In genomic region chr4:4690854-4691253, GRCh38 we compare ENCODE assay signal across 24 cellular contexts.
"Had no signal": no experiment of that assay in that cellular context is flagged by ENCODE, and none has a peak within 500 bp of the region (broad histone marks: within the 10 kb centered on the region; RNA-seq: fewer than 3 reads in every experiment).

No MANE protein-coding gene starts in this region.

- H3K27ac ChIP-seq: colonic mucosa, coronary artery, dorsolateral prefrontal cortex, epithelial cell of prostate, esophagus muscularis mucosa, esophagus squamous epithelium, foreskin keratinocyte, gastrocnemius medialis, gastroesophageal sphincter, heart left ventricle, heart right ventricle had no signal

- DNase-seq: colonic mucosa; cortex of kidney; dermis blood vessel endothelial cell; dorsolateral prefrontal cortex; effector CD4-positive, alpha-beta T cell; effector CD8-positive, alpha-beta T cell; effector memory CD4-positive, alpha-beta T cell; effector memory CD8-positive, alpha-beta T cell; endodermal cell; erythroblast; esophagus squamous epithelium; foreskin fibroblast; foreskin keratinocyte; foreskin melanocyte; gastrocnemius medialis; glutamatergic neuron; head of caudate nucleus; heart left ventricle; heart right ventricle had no signal

- ATAC-seq: effector memory CD8-positive, alpha-beta T cell; esophagus mucosa; foreskin keratinocyte; gastrocnemius medialis; gastroesophageal sphincter; heart left ventricle; heart right ventricle had no signal

- H3K27me3 ChIP-seq: colonic mucosa, dorsolateral prefrontal cortex, esophagus muscularis mucosa, esophagus squamous epithelium, foreskin keratinocyte, gastrocnemius medialis, gastroesophageal sphincter, heart left ventricle, heart right ventricle had no signal

- H3K4me3 ChIP-seq: colonic mucosa, coronary artery, dorsolateral prefrontal cortex, esophagus muscularis mucosa, esophagus squamous epithelium, gastrocnemius medialis, gastroesophageal sphincter, heart left ventricle, heart right ventricle had no signal

- H3K36me3 ChIP-seq: colonic mucosa, esophagus muscularis mucosa, gastrocnemius medialis, heart left ventricle, heart right ventricle had no signal

- H3K4me1 ChIP-seq: colonic mucosa, esophagus squamous epithelium, foreskin keratinocyte, gastrocnemius medialis had no signal

- H3K9me3 ChIP-seq: colonic mucosa, esophagus muscularis mucosa, esophagus squamous epithelium, gastrocnemius medialis, gastroesophageal sphincter, heart left ventricle, heart right ventricle had no signal
